ENCODE assay signal across 18 cellular contexts in the genomic region with DNA sequence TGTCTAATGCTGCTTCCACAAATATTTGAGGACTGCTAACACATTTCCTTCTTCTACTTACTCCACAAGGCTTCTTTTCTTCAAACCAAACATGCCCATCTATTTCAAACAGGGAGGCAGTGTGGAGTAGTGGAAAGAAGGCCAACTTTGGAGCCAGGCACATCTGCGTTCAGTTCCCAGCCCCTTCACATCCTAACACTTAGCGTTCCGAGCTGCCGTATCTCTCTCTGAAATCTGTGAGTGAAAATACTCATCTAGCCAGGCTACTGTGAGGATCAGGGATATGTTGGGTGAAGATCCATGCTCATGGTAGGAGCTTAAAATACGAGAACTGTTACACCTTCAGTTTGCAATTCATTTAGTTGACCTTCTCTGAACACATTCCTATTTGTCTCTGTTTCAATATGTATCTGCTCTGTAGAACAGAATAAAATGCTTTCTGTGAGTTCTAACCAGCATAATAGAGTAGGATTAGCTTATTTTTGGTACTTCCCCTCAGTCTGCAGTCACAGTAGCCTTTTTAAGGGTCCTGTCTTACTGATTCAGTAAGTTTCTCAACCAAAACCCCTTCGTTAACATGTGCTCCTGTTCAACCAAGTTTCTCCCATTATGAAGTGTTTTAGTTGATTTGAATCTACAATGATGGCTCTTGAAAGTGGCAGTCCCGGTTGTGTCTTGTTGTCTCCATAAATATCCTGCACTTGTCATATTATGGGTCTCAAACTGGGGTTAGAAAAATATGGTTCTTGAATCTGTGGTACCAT. TPM values are rescaled to one million over a fixed set of nuclear protein-coding genes. Genes with fewer than 3 reads are reported as not detected.
DNase-seq lines count a peak whose midpoint lies in the region; ATAC-seq and TF ChIP-seq lines count a peak whose summit lies in the region.
"Had no signal": no experiment of that assay in that cellular context is flagged by ENCODE, and none has a peak within 500 bp of the region (broad histone marks: within the 10 kb centered on the region; RNA-seq: fewer than 3 reads in every experiment).

No MANE protein-coding gene starts in this region.

- peaks cover 15% of the 10 kb centered on the region for H3K4me1 Mint-ChIP-seq in T-helper 17 cell
- peaks cover 26% of the 10 kb centered on the region for H3K4me1 Mint-ChIP-seq in activated CD4-positive, alpha-beta T cell treated with anti-CD3 and anti-CD28 coated beads, Interleukin-2, amount 10 ng/mL, durations not matched to agents 24 days and 14 days

- in situ Hi-C loops in GM13977 (cut with MboI; ENCODE audit: low pct_unique_long_range_greater_than_20kb, low sequenced_read_pairs, unreplicated experiment): no loop called here

- H3K27ac Mint-ChIP-seq in T-helper 17 cell: no peak overlapping the region
- no peak overlapping the region for H3K27ac Mint-ChIP-seq in activated CD4-positive, alpha-beta T cell treated with anti-CD3 and anti-CD28 coated beads, Interleukin-2, amount 10 ng/mL, durations not matched to agents 24 days and 14 days
- H3K27ac Mint-ChIP-seq: activated CD8-positive, alpha-beta T cell treated with anti-CD3 and anti-CD28 coated beads, Interleukin-2, amount 10 ng/mL, durations not matched to agents 7 days and 5 days; activated T-helper 1 cell treated with anti-CD3 and anti-CD28 coated beads, Interleukin-12 subunit alpha, Interleukin-12 subunit beta, Interleukin-2, Interleukin-4 antibody, amounts not matched to agents 30 ng/mL and 10 ng/mL and 1 ng/mL, durations not matched to agents 14 hours and 24 hours and 36 hours had no signal

- H3K36me3 Mint-ChIP-seq in T-helper 17 cell (ENCODE audit: low read depth): peaks cover 5% of the 10 kb centered on the region
- peaks cover 5% of the 10 kb centered on the region for H3K36me3 Mint-ChIP-seq in activated CD4-positive, alpha-beta T cell treated with anti-CD3 and anti-CD28 coated beads, Interleukin-2, amount 10 ng/mL, durations not matched to agents 24 days and 14 days (ENCODE audit: low read depth)

- H3K27me3 Mint-ChIP-seq in T-helper 17 cell: peaks cover 74% of the 10 kb centered on the region
- peaks cover 76% of the 10 kb centered on the region for H3K27me3 Mint-ChIP-seq in activated CD4-positive, alpha-beta T cell treated with anti-CD3 and anti-CD28 coated beads, Interleukin-2, amount 10 ng/mL, durations not matched to agents 24 days and 14 days

- H3K9me3 ChIP-seq in T-helper 17 cell (ENCODE audit: control insufficient read depth, low read length, poor library complexity, severe bottlenecking): no peaks in the 10 kb centered on the region
- H3K9me3 ChIP-seq: adrenal gland, left ventricle myocardium inferior, suprapubic skin had no signal

- no peak for TF ChIP-seq CTCF in GM13977 (IDR thresholded peaks at IDR 0.05; ENCODE audit: extremely low read depth, insufficient read depth, missing control alignments)

- intact Hi-C loops in activated CD4-positive, alpha-beta T cell treated with anti-CD3 and anti-CD28 coated beads, Interleukin-2, amount 10 ng/mL, durations not matched to agents 24 days and 14 days (cut with micrococcal nuclease): loop anchor here (5.0 to 10.0 kb wide), 2 partner anchors 214 to 244 kb away; a partner anchor contains a TSS

- H3K9me3 Mint-ChIP-seq in activated CD4-positive, alpha-beta T cell treated with anti-CD3 and anti-CD28 coated beads, Interleukin-2, amount 10 ng/mL, durations not matched to agents 24 days and 14 days: no peaks in the 10 kb centered on the region

- DNase-seq in GM13977 (ENCODE audit: low spot score) (peak; percentile 18), T-helper 17 cell (no peak), inferior parietal cortex (ENCODE audit: extremely low spot score) (peak; percentile 52), pons (ENCODE audit: low spot score) (peak; percentile 35), LoVo (ENCODE audit: low spot score) (no peak), AML-193 (lab: John Stamatoyannopoulos, UW) (no peak)
- DNase-seq in activated CD4-positive, alpha-beta T cell treated with anti-CD3 and anti-CD28 coated beads, Interleukin-2, amount 10 ng/mL, durations not matched to agents 24 days and 14 days: no peak
- DNase-seq: activated CD8-positive, alpha-beta T cell treated with anti-CD3 and anti-CD28 coated beads, Interleukin-2, amount 10 ng/mL, durations not matched to agents 7 days and 5 days; left ventricle myocardium inferior; NCI-H1092; NCI-H2107; NCI-H748 treated with DMSO at 0.1 percent for 48 hours; PC-3; stimulated activated CD4-positive, alpha-beta T cell treated with anti-CD3 and anti-CD28 coated beads, Interleukin-1b, Interleukin-23, amount 100 ng/mL, for 48 hours had no signal

- peak overlapping the region; percentile 9 for H3K4me3 Mint-ChIP-seq in T-helper 17 cell
- H3K4me3 Mint-ChIP-seq in activated CD4-positive, alpha-beta T cell treated with anti-CD3 and anti-CD28 coated beads, Interleukin-2, amount 10 ng/mL, durations not matched to agents 24 days and 14 days: no peak overlapping the region
- H3K4me3 Mint-ChIP-seq: activated CD8-positive, alpha-beta T cell treated with anti-CD3 and anti-CD28 coated beads, Interleukin-2, amount 10 ng/mL, durations not matched to agents 7 days and 5 days; activated T-helper 1 cell treated with anti-CD3 and anti-CD28 coated beads, Interleukin-12 subunit alpha, Interleukin-12 subunit beta, Interleukin-2, Interleukin-4 antibody, amounts not matched to agents 30 ng/mL and 10 ng/mL and 1 ng/mL, durations not matched to agents 14 hours and 24 hours and 36 hours had no signal

- ATAC-seq in T-helper 17 cell: no peak
- no peak for ATAC-seq in GM21360 (IDR thresholded peaks at IDR 0.05; ENCODE audit: unreplicated experiment)
- ATAC-seq: activated CD8-positive, alpha-beta T cell treated with anti-CD3 and anti-CD28 coated beads, Interleukin-2, amount 10 ng/mL, durations not matched to agents 7 days and 5 days; PC-3 had no signal

RNA-seq across cellular contexts. Expression of a gene that starts 3.3 kb away (rescaled TPM):
- total RNA-seq in T-helper 17 cell: 1 to 10 TPM; 4.6 to 5.1 TPM
- 4.1 and 5.8 TPM in 2 replicates for total RNA-seq in activated CD4-positive, alpha-beta T cell treated with anti-CD3 and anti-CD28 coated beads, Interleukin-2, amount 10 ng/mL, durations not matched to agents 24 days and 14 days

RNA-seq across cellular contexts. Expression of a gene that starts 47.7 kb away (rescaled TPM):
- total RNA-seq in T-helper 17 cell: 1 to 10 TPM; 3.2 to 6.0 TPM
- 14.3 and 16.7 TPM in 2 replicates for total RNA-seq in activated CD4-positive, alpha-beta T cell treated with anti-CD3 and anti-CD28 coated beads, Interleukin-2, amount 10 ng/mL, durations not matched to agents 24 days and 14 days

Comparison
In these comparisons a context has a peak if more than half of its experiments do, and no peak if none do; other contexts are left out.
1. DNase-seq: peak in GM13977 (single experiment), inferior parietal cortex (single experiment) and pons (single experiment); none in T-helper 17 cell (0 of 3), LoVo (single experiment), AML-193 (0 of 2) and activated CD4-positive, alpha-beta T cell treated with anti-CD3 and anti-CD28 coated beads, Interleukin-2, amount 10 ng/mL, durations not matched to agents 24 days and 14 days (single experiment).